In the genomic region with DNA sequence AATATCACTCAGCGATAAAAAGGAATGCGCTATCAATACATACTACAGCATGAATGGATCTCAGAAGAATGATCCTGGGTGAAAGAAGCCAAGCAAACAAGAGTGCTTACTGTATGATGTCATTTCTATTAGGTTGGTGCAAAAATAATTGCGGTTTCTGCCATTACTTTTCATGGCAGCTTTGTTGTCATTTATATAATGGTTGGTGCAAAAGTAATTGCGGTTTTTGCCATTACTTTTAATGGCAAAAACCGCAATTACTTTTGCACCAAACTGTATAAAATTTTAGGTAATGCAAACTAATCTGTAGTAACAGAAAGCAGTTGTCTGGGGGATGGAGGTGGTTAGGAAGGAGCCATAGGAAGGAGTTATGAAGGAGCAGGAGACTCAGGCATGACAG, we compare ENCODE assay signal across 1 cellular context.
TF ChIP-seq lines count a peak whose summit lies in the region.

No MANE protein-coding gene starts in this region.

TF ChIP-seq in HEK293, 187 proteins besides CTCF, POLR2A, EP300 and RAD21:
- TF ChIP-seq, protein P1, sequence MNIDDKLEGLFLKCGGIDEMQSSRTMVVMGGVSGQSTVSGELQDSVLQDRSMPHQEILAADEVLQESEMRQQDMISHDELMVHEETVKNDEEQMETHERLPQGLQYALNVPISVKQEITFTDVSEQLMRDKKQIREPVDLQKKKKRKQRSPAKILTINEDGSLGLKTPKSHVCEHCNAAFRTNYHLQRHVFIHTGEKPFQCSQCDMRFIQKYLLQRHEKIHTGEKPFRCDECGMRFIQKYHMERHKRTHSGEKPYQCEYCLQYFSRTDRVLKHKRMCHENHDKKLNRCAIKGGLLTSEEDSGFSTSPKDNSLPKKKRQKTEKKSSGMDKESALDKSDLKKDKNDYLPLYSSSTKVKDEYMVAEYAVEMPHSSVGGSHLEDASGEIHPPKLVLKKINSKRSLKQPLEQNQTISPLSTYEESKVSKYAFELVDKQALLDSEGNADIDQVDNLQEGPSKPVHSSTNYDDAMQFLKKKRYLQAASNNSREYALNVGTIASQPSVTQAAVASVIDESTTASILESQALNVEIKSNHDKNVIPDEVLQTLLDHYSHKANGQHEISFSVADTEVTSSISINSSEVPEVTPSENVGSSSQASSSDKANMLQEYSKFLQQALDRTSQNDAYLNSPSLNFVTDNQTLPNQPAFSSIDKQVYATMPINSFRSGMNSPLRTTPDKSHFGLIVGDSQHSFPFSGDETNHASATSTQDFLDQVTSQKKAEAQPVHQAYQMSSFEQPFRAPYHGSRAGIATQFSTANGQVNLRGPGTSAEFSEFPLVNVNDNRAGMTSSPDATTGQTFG (tag by site-specific recombination; IDR thresholded peaks at IDR 0.05; ENCODE audit: borderline replicate concordance) = no peak
- no peak for TF ChIP-seq HOXA7 (CRISPR knock-in tag; IDR thresholded peaks at IDR 0.05; ENCODE audit: borderline replicate concordance)
- TF ChIP-seq, protein P2, sequence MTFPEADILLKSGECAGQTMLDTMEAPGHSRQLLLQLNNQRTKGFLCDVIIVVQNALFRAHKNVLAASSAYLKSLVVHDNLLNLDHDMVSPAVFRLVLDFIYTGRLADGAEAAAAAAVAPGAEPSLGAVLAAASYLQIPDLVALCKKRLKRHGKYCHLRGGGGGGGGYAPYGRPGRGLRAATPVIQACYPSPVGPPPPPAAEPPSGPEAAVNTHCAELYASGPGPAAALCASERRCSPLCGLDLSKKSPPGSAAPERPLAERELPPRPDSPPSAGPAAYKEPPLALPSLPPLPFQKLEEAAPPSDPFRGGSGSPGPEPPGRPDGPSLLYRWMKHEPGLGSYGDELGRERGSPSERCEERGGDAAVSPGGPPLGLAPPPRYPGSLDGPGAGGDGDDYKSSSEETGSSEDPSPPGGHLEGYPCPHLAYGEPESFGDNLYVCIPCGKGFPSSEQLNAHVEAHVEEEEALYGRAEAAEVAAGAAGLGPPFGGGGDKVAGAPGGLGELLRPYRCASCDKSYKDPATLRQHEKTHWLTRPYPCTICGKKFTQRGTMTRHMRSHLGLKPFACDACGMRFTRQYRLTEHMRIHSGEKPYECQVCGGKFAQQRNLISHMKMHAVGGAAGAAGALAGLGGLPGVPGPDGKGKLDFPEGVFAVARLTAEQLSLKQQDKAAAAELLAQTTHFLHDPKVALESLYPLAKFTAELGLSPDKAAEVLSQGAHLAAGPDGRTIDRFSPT (tag by site-specific recombination; IDR thresholded peaks at IDR 0.05) = no peak
- TF ChIP-seq, protein P3, sequence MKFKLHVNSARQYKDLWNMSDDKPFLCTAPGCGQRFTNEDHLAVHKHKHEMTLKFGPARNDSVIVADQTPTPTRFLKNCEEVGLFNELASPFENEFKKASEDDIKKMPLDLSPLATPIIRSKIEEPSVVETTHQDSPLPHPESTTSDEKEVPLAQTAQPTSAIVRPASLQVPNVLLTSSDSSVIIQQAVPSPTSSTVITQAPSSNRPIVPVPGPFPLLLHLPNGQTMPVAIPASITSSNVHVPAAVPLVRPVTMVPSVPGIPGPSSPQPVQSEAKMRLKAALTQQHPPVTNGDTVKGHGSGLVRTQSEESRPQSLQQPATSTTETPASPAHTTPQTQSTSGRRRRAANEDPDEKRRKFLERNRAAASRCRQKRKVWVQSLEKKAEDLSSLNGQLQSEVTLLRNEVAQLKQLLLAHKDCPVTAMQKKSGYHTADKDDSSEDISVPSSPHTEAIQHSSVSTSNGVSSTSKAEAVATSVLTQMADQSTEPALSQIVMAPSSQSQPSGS (tag by site-specific recombination; IDR thresholded peaks at IDR 0.05; ENCODE audit: low read depth) = peak; percentile 47; the same call in 1 of the 2 replicates
- 0 out of 2 replicates have a peak, but pooled peaks have one; percentile 12 for TF ChIP-seq ZNF146 (tag by site-specific recombination; IDR thresholded peaks at IDR 0.05)
- TF ChIP-seq ZNF274 (IDR thresholded peaks at IDR 0.05; ENCODE audit: low read length) = no peak
- no peak for TF ChIP-seq ZNF274 (tag by site-specific recombination; IDR thresholded peaks at IDR 0.05; ENCODE audit: borderline replicate concordance)
- TF ChIP-seq ZNF549 (tag by site-specific recombination; IDR thresholded peaks at IDR 0.05) = no peak
